In the genomic region with DNA sequence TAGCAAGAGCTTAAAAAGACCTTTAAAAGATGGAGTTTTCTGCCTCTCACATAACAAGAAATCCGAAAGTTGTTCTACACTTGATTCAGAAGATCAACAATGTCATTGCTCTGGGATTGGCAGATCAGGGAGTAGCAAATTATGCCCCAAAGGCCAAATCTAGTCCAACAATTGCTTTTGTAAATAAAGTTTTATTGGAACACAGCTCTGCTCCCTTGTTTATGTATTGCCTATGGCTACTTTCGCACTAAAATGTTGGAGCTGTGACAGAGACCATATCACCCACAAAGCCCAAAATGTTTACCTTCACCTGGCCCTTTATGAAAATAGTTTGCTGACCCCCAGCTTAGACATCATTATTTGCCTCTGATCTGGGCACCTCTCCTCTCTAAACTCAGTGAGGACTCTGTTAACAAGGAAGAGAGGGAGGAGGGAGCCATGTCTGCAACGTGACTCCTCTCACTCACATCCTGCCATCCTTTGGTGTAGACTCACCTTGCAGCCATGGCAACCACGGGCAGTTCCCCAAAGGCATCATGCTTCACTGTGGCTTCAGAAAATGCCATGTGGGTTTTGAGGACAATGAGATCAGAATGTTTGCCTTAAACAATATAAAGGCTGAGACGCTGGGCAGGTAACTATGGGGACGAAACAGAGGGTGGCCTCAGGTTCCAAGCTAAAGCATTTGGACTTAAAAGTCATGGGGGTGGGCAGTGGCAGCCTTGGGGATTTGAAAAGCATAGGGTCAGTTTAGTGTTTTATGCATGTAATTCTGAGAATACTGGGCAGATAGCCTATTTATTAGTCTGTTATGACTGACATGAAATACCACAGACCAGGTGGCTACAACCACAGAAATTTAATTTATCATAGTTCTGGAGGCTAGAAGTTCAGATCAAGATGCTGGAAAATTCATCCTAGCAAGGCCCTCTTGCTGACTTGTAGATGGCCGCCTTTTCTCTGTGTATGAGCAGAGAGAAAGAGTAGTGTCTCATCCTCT, we compare ENCODE assay signal across 8 cellular contexts.
DNase-seq lines count a peak whose midpoint lies in the region; ATAC-seq and TF ChIP-seq lines count a peak whose summit lies in the region.

No MANE protein-coding gene starts in this region.

- peak overlapping the region; percentile 87 to 97 for H3K27ac Mint-ChIP-seq in natural killer cell

- DNase-seq in DND-41 (peak; percentile 53), NCI-H2196 treated with DMSO at 0.1 percent for 48 hours (lab: John Stamatoyannopoulos, UW; ENCODE audit: unreplicated experiment) (peak; percentile 94), activated T-cell treated with anti-CD3 and anti-CD28 coated beads for 24 hours (ENCODE audit: low read depth) (peak; percentile 56), natural killer cell (peak; percentile 60), DMS 273 (lab: John Stamatoyannopoulos, UW; ENCODE audit: unreplicated experiment) (no peak), NCI-H446 (lab: John Stamatoyannopoulos, UW) (no peak), substantia nigra (lab: John Stamatoyannopoulos, UW) (no peak)

- no peaks in the 10 kb centered on the region for H3K9me3 ChIP-seq in DND-41 (ENCODE audit: insufficient read depth, low read length, severe bottlenecking)

- H3K4me2 ChIP-seq in DND-41 (ENCODE audit: insufficient read depth, low read length) = no peak overlapping the region

- H3K9me3 Mint-ChIP-seq in natural killer cell = no peaks in the 10 kb centered on the region

- no peaks in the 10 kb centered on the region for H3K36me3 Mint-ChIP-seq in natural killer cell

- peaks cover 55 to 59% of the 10 kb centered on the region in 2 donors for H3K4me1 Mint-ChIP-seq in natural killer cell

- H3K4me1 ChIP-seq in DND-41 (ENCODE audit: insufficient read depth, low read length) = peaks cover 42% of the 10 kb centered on the region

- no peak overlapping the region for H3K4me3 ChIP-seq in DND-41 (ENCODE audit: low read depth in 1 of 2, low read length in 2 of 2)

- ATAC-seq in DND-41 (ENCODE audit: insufficient read depth, low read depth) (peak; percentile 54), natural killer cell (peak; percentile 48 to 58 (median 52)), HG02870 (IDR thresholded peaks at IDR 0.05; ENCODE audit: unreplicated experiment) (no peak)

- H3K27ac ChIP-seq in DND-41 (ENCODE audit: low read length) (no peak overlapping the region), substantia nigra (ENCODE audit: low read depth, low read length, poor library complexity, severe bottlenecking) (no peak overlapping the region)

- TF ChIP-seq CTCF in DND-41 (IDR thresholded peaks at IDR 0.05; ENCODE audit: borderline replicate concordance, extremely low read depth, low read length, poor library complexity, severe bottlenecking) = no peak
- no peak for TF ChIP-seq CTCF in natural killer cell (IDR thresholded peaks at IDR 0.05)

- intact Hi-C loops in natural killer cell (cut with micrococcal nuclease) = loop anchor here (5.0 to 10.0 kb wide), 3 partner anchors 463 to 1433 kb away; a partner anchor contains a TSS

- no peaks in the 10 kb centered on the region for H3K27me3 ChIP-seq in DND-41 (ENCODE audit: insufficient read depth, low read length, poor library complexity)

- H3K79me2 ChIP-seq in DND-41 (ENCODE audit: insufficient read depth, low read length) = no peaks in the 10 kb centered on the region

- H4K20me1 ChIP-seq in DND-41 (ENCODE audit: insufficient read depth, low read length) = no peaks in the 10 kb centered on the region

- H3K36me3 ChIP-seq in DND-41 (ENCODE audit: insufficient read depth, low read length) = no peaks in the 10 kb centered on the region

- peaks cover 4 to 15% of the 10 kb centered on the region in 2 donors for H3K27me3 Mint-ChIP-seq in natural killer cell (ENCODE audit: low read depth in 2 of 2)

- no peak overlapping the region for H3K9ac ChIP-seq in DND-41 (ENCODE audit: low read depth, low read length)

- no peak overlapping the region for H2AFZ ChIP-seq in DND-41 (ENCODE audit: low read depth, low read length)

- peak overlapping the region; percentile 74 for H3K4me3 Mint-ChIP-seq in natural killer cell

Comparison
In these comparisons a context has a peak if more than half of its experiments do, and no peak if none do; other contexts are left out.
1. DNase-seq: peak in DND-41 (single experiment), NCI-H2196 treated with DMSO at 0.1 percent for 48 hours (single experiment), activated T-cell treated with anti-CD3 and anti-CD28 coated beads for 24 hours (single experiment) and natural killer cell (single experiment); none in DMS 273 (single experiment), NCI-H446 (0 of 2) and substantia nigra (0 of 49).